23 cellular contexts compared by ENCODE assay signal in genomic region chr19:7475665-7476064, GRCh38. TPM values are rescaled to one million over a fixed set of nuclear protein-coding genes. Genes with fewer than 3 reads are reported as not detected.
A peak's percentile ranks its signal among the peaks of the same experiment; 100 is the strongest.
DNase-seq lines count a peak whose midpoint lies in the region; ATAC-seq, FAIRE-seq and TF ChIP-seq lines count a peak whose summit lies in the region.
"Had no signal": no experiment of that assay in that cellular context is flagged by ENCODE, and none has a peak within 500 bp of the region (broad histone marks: within the 10 kb centered on the region; RNA-seq: fewer than 3 reads in every experiment).

No MANE protein-coding gene starts in this region.

- WGBS in SK-N-SH (ENCODE audit: low lambda C conversion rate), result 100% methylated on average over 1 of the region's 6 CpGs
- 79% methylated on average over 5 of the region's 6 CpGs; no CpG with 5 or more reads in 1 of the 2 experiments for WGBS in H1 (ENCODE audit: extremely low coverage in 1 of 2, insufficient coverage in 1 of 2, insufficient read length in 1 of 2, insufficient replicate concordance in 2 of 2, low coverage in 1 of 2, low lambda C conversion rate in 2 of 2, missing lambda C conversion rate in 1 of 2), 2 experiments
- no CpG with 5 or more reads among the region's 6 CpGs for WGBS in trophoblast cell (ENCODE audit: extremely low coverage, insufficient coverage, insufficient read length)

- POLR2A ChIA-PET in SK-N-SH (lab: Yijun Ruan, JAX) (no interaction called here), RWPE1 (lab: Yijun Ruan, JAX; ENCODE audit: low non-redundant PET) (no interaction called here), H1 (lab: Charles Lee; ENCODE audit: partially characterized antibody) (interaction anchor here (1.4 to 1.5 kb wide), 2 partner anchors 29 to 34 kb away, joined by 3 to 4 read pairs; no protein-coding TSS in a partner anchor)

- peaks cover 0 to 6% of the 10 kb centered on the region in 2 experiments for H3K36me3 ChIP-seq in SK-N-SH (replicated peaks in 1 of 2; ENCODE audit: control insufficient read depth in 1 of 2, insufficient read depth in 2 of 2, low read length in 1 of 2)
- peaks cover 0 to 4% (median under 1%) of the 10 kb centered on the region in 4 experiments; a peak in 2 of 8 replicates for H3K36me3 ChIP-seq in H1 (ENCODE audit: control insufficient read depth in 2 of 4, insufficient read depth in 4 of 4, low read length in 3 of 4)
- H3K36me3 ChIP-seq in trophoblast cell (ENCODE audit: control insufficient read depth in 1 of 2, insufficient read depth in 2 of 2, low read length in 2 of 2), result peaks cover 32 to 33% of the 10 kb centered on the region in 2 experiments

- FAIRE-seq in H1 (lab: Jason Lieb, UNC), result no peak
- FAIRE-seq: GM12891 had no signal

- H3K4me1 Mint-ChIP-seq in endothelial cell (ENCODE audit: unreplicated experiment), result no peaks in the 10 kb centered on the region

- ATAC-seq in SK-N-SH treated with all-trans-retinoic acid at 6 μM for 48 hours (no peak), HG03565 (IDR thresholded peaks at IDR 0.05; ENCODE audit: unreplicated experiment) (no peak)
- ATAC-seq: CD8-positive, alpha-beta T cell; HCT116; Right ventricle myocardium inferior had no signal

- no peak for TF ChIP-seq EP300 in SK-N-SH (IDR thresholded peaks at IDR 0.05; ENCODE audit: borderline replicate concordance in 1 of 2, low read depth in 1 of 2, low read length in 1 of 2)
- TF ChIP-seq EP300 in H1 (IDR thresholded peaks at IDR 0.05; ENCODE audit: borderline replicate concordance in 1 of 2, low read depth in 2 of 2, low read length in 2 of 2), result no peak

- H3K23ac ChIP-seq in H1 (ENCODE audit: insufficient read length) (no peak overlapping the region), trophoblast cell (ENCODE audit: low read length) (no peak overlapping the region)

- no peak overlapping the region for H2BK120ac ChIP-seq in H1 (replicated peaks; ENCODE audit: low read depth, low read length)
- no peak overlapping the region for H2BK120ac ChIP-seq in trophoblast cell (ENCODE audit: insufficient read depth, low read length, poor library complexity)

- H2BK12ac ChIP-seq in H1 (ENCODE audit: low read depth, low read length) (no peak overlapping the region), trophoblast cell (ENCODE audit: low read length) (peak overlapping the region; percentile 12)

- H3K27me3 Mint-ChIP-seq in endothelial cell (ENCODE audit: unreplicated experiment), result peaks cover 8% of the 10 kb centered on the region

- no peak overlapping the region for H4K12ac ChIP-seq in trophoblast cell (ENCODE audit: low read depth, low read length)

- H2BK15ac ChIP-seq in H1 (ENCODE audit: low read length), result no peak overlapping the region

- H3K9ac ChIP-seq in SK-N-SH, result no peak overlapping the region
- no peak overlapping the region for H3K9ac ChIP-seq in H1 (replicated peaks in 1 of 4; ENCODE audit: extremely low read depth in 1 of 4, low read depth in 3 of 4, low read length in 3 of 4)
- H3K9ac ChIP-seq in trophoblast cell (ENCODE audit: low read length), result no peak overlapping the region

- H3K4me2 ChIP-seq in SK-N-SH (no peak overlapping the region), H1 (ENCODE audit: insufficient read depth in 1 of 2, low read depth in 2 of 2, low read length in 2 of 2) (no peak overlapping the region), trophoblast cell (ENCODE audit: low read length) (no peak overlapping the region)
- H3K4me2 ChIP-seq: BLaER1 treated with 17β-estradiol and CSF1 and Interleukin-3, amounts not matched to agents 10 nM and 100 nM had no signal

- H3K18ac ChIP-seq in H1 (ENCODE audit: extremely low read depth, low read length) (no peak overlapping the region), trophoblast cell (ENCODE audit: low read length) (no peak overlapping the region)

- no peak overlapping the region for H3K14ac ChIP-seq in H1 (ENCODE audit: insufficient read length)
- no peak overlapping the region for H3K14ac ChIP-seq in trophoblast cell (ENCODE audit: low read length)

- no peak for TF ChIP-seq POLR2A in H1 (IDR thresholded peaks at IDR 0.05; ENCODE audit: control extremely low read depth in 1 of 2, low read depth in 2 of 2, low read length in 2 of 2)

- H2AFZ ChIP-seq in SK-N-SH (ENCODE audit: low read depth) (no peak overlapping the region), H1 (ENCODE audit: low read length) (no peak overlapping the region), trophoblast cell (ENCODE audit: insufficient read depth, low read length, poor library complexity) (no peak overlapping the region)

- no peaks in the 10 kb centered on the region for H3K27me3 ChIP-seq in SK-N-SH (ENCODE audit: insufficient read depth)
- no peaks in the 10 kb centered on the region for H3K27me3 ChIP-seq in H1 (replicated peaks in 1 of 4; ENCODE audit: control insufficient read depth in 3 of 4, extremely low read depth in 1 of 4, insufficient read depth in 3 of 4, low read length in 3 of 4)
- H3K27me3 ChIP-seq in trophoblast cell (ENCODE audit: insufficient read depth, low read length), result no peaks in the 10 kb centered on the region
- H3K27me3 ChIP-seq: BLaER1 treated with 17β-estradiol and CSF1 and Interleukin-3, amounts not matched to agents 10 nM and 100 nM; Peyer's patch; SJSA1 had no signal

- H3K23me2 ChIP-seq in H1 (ENCODE audit: low read depth, low read length), result no peaks in the 10 kb centered on the region; the same call in 1 of the 2 replicates

- H3K9me3 Mint-ChIP-seq in endothelial cell (ENCODE audit: unreplicated experiment), result no peaks in the 10 kb centered on the region
- H3K9me3 Mint-ChIP-seq: CD8-positive, alpha-beta T cell had no signal

- TF ChIP-seq RAD21 in SK-N-SH (IDR thresholded peaks at IDR 0.05; ENCODE audit: low read length) (no peak), H1 (IDR thresholded peaks at IDR 0.05 in 1 of 2, conservative IDR thresholded peaks at IDR 0.05 in 1 of 2; ENCODE audit: low read depth in 2 of 2, low read length in 2 of 2) (no peak)

- H3K27ac Mint-ChIP-seq in endothelial cell (ENCODE audit: unreplicated experiment), result no peak overlapping the region

- no peak overlapping the region for H3K4ac ChIP-seq in H1 (replicated peaks; ENCODE audit: insufficient read length, low read depth, low read length)
- H3K4ac ChIP-seq in trophoblast cell (ENCODE audit: low read depth, low read length), result no peak overlapping the region

- H3K27ac ChIP-seq in SK-N-SH (ENCODE audit: low read depth in 2 of 2, low read length in 1 of 2) (no peak overlapping the region), RWPE1 (peak overlapping the region; percentile 60), H1 (ENCODE audit: low read depth, low read length) (no peak overlapping the region; the same call in 1 of the 2 replicates), trophoblast cell (ENCODE audit: low read depth, low read length) (no peak overlapping the region)
- H3K27ac ChIP-seq: 22Rv1, Peyer's patch, SJSA1 had no signal

- no peak overlapping the region for H2BK20ac ChIP-seq in H1 (ENCODE audit: low read length)

- H3K79me2 ChIP-seq in SK-N-SH (ENCODE audit: insufficient read depth), result no peaks in the 10 kb centered on the region
- no peaks in the 10 kb centered on the region for H3K79me2 ChIP-seq in H1 (ENCODE audit: control insufficient read depth in 1 of 2, insufficient read depth in 2 of 2, low read length in 2 of 2)
- peaks cover 5% of the 10 kb centered on the region for H3K79me2 ChIP-seq in trophoblast cell (ENCODE audit: control insufficient read depth, insufficient read depth, low read length, poor library complexity)

- H4K5ac ChIP-seq in H1 (ENCODE audit: insufficient read length, low read depth, low read length), result no peak overlapping the region

- H3K4me1 ChIP-seq in SK-N-SH (ENCODE audit: control insufficient read depth in 1 of 2, insufficient read depth in 2 of 2, low read depth in 1 of 2, low read length in 1 of 2) (peaks cover 0 to 14% of the 10 kb centered on the region in 2 experiments; a peak in 1 of 4 replicates), H1 (replicated peaks in 1 of 4; ENCODE audit: control insufficient read depth in 3 of 4, insufficient read depth in 4 of 4, low read length in 3 of 4) (peaks cover 0 to 3% (median 2%) of the 10 kb centered on the region in 4 experiments; a peak in 2 of 7 replicates), trophoblast cell (ENCODE audit: control insufficient read depth in 1 of 2, insufficient read depth in 2 of 2, low read length in 2 of 2) (peaks cover 21 to 27% of the 10 kb centered on the region in 2 experiments)
- H3K4me1 ChIP-seq: Peyer's patch, SJSA1 had no signal

- H3K9me3 ChIP-seq in SK-N-SH (no peaks in the 10 kb centered on the region), H1 (ENCODE audit: insufficient read depth in 2 of 2, low read depth in 1 of 2, low read length in 1 of 2) (no peaks in the 10 kb centered on the region), trophoblast cell (ENCODE audit: insufficient read depth, low read depth, low read length) (peaks cover 2% of the 10 kb centered on the region)
- H3K9me3 ChIP-seq: BLaER1 treated with 17β-estradiol and CSF1 and Interleukin-3, amounts not matched to agents 10 nM and 100 nM; Peyer's patch; SJSA1 had no signal

- TF ChIP-seq CTCF in SK-N-SH (IDR thresholded peaks at IDR 0.05) (no peak), RWPE1 (conservative IDR thresholded peaks at IDR 0.05; ENCODE audit: low read depth) (no peak), H1 (IDR thresholded peaks at IDR 0.05; ENCODE audit: control extremely low read depth in 1 of 3, insufficient read depth in 1 of 3, low read depth in 1 of 3, low read length in 3 of 3) (no peak), endothelial cell (IDR thresholded peaks at IDR 0.05; ENCODE audit: unreplicated experiment) (no peak)

- H4K20me1 ChIP-seq in SK-N-SH (ENCODE audit: insufficient read depth), result no peaks in the 10 kb centered on the region
- H4K20me1 ChIP-seq in H1 (replicated peaks in 1 of 2; ENCODE audit: control insufficient read depth in 1 of 2, insufficient read depth in 2 of 2, low read length in 2 of 2), result peaks cover 0 to 1% of the 10 kb centered on the region in 2 experiments

- DNase-seq in SK-N-SH, result peak; percentile 28
- no peak for DNase-seq in RWPE1 (ENCODE audit: low spot score)
- DNase-seq in H1 (ENCODE audit: low read depth in 1 of 2, low spot score in 2 of 2), result no peak
- DNase-seq in trophoblast cell, result no peak
- no peak for DNase-seq in endothelial cell (ENCODE audit: low spot score)
- DNase-seq in T-helper 9 cell, result no peak
- DNase-seq: CD8-positive, alpha-beta T cell; DND-41; GOT3; NCI-H1694; NCI-H2081; NCI-H2171; NCI-H524 treated with DMSO at 0.1 percent for 48 hours; NCI-H82 had no signal

- H4K91ac ChIP-seq in H1 (replicated peaks; ENCODE audit: insufficient read length, low read length), result no peak overlapping the region
- H4K91ac ChIP-seq in trophoblast cell (ENCODE audit: low read depth, low read length), result peak overlapping the region; percentile 15

- no peak overlapping the region for H2BK5ac ChIP-seq in H1 (ENCODE audit: low read depth, low read length)
- no peak overlapping the region for H2BK5ac ChIP-seq in trophoblast cell (ENCODE audit: low read depth, low read length, poor library complexity)

- CTCF ChIA-PET in SK-N-SH (lab: Yijun Ruan, JAX) (interaction anchor here (1.0 to 1.6 kb wide), 2 partner anchors 21 to 121 kb away, joined by 3 to 4 read pairs; no protein-coding TSS in a partner anchor), RWPE1 (lab: Yijun Ruan, JAX) (no interaction called here), H1 (lab: Charles Lee; ENCODE audit: partially characterized antibody) (interaction anchor here (0.7 to 2.9 kb wide), 4 partner anchors 9 to 263 kb away, joined by 3 to 12 read pairs (median 4); a partner anchor contains a TSS)

- peaks cover 11% of the 10 kb centered on the region for H3K36me3 Mint-ChIP-seq in endothelial cell (ENCODE audit: low read depth, unreplicated experiment)

- H3K79me1 ChIP-seq in H1 (ENCODE audit: low read depth, low read length), result no peaks in the 10 kb centered on the region
- H3K79me1 ChIP-seq in trophoblast cell (ENCODE audit: low read length), result peaks cover 35% of the 10 kb centered on the region

- no peaks in the 10 kb centered on the region for H3K9me2 ChIP-seq in SK-N-SH

- H2AK5ac ChIP-seq in H1 (ENCODE audit: low read depth, low read length) (no peak overlapping the region), trophoblast cell (ENCODE audit: low read length) (no peak overlapping the region)

- H4K8ac ChIP-seq in H1 (ENCODE audit: extremely low read depth, insufficient read depth, low read length) (no peak overlapping the region; the same call in 1 of the 2 replicates), trophoblast cell (ENCODE audit: low read depth, low read length) (no peak overlapping the region)

- no peak overlapping the region for H3K56ac ChIP-seq in H1 (replicated peaks; ENCODE audit: insufficient read length, low read depth, low read length)

- H3K4me3 Mint-ChIP-seq in endothelial cell (ENCODE audit: unreplicated experiment), result no peak overlapping the region
- H3K4me3 Mint-ChIP-seq: CD8-positive, alpha-beta T cell had no signal

- no peaks in the 10 kb centered on the region for H3F3A ChIP-seq in SK-N-SH (replicated peaks; ENCODE audit: insufficient read depth)

- H3K4me3 ChIP-seq in SK-N-SH (ENCODE audit: low read depth in 2 of 2, low read length in 1 of 2), result no peak overlapping the region
- H3K4me3 ChIP-seq in H1 (ENCODE audit: extremely low read depth in 1 of 4, insufficient read depth in 2 of 4, low read depth in 3 of 4, low read length in 4 of 4), result no peak overlapping the region
- no peak overlapping the region for H3K4me3 ChIP-seq in trophoblast cell (ENCODE audit: low read depth, low read length)
- H3K4me3 ChIP-seq: BLaER1 treated with 17β-estradiol and CSF1 and Interleukin-3, amounts not matched to agents 10 nM and 100 nM; Peyer's patch; SJSA1 had no signal

RNA-seq across cellular contexts. Expression of gene PEX11G, which starts 13.2 kb away (rescaled TPM):
- polyA plus RNA-seq in SK-N-SH (2012; rRNA removed) (6.1 and 6.4 TPM in 2 replicates), H1 (2011; rRNA removed) (4.3 and 5.3 TPM in 2 replicates)
- polyA plus RNA-seq in SK-N-SH (2012; cell fraction: cytosol; rRNA removed), result 3.9 and 5.3 TPM in 2 replicates
- polyA plus RNA-seq in SK-N-SH (2012; cell fraction: nucleus; rRNA removed), result 5.7 and 8.6 TPM in 2 replicates
- 1.8 and 2.1 TPM in 2 replicates for total RNA-seq in H1 (2021; fragmentation: NEBNext Ultra II Directional; extraction: Animal tissue kit (Norgen Biotek cat#: 25700))
- polyA plus RNA-seq in H1 (2011; cell fraction: cytosol; rRNA removed), result 5.6 TPM
- 3.9 TPM for polyA plus RNA-seq in H1 (2011; cell fraction: nucleus; rRNA removed)
- 1.4 to 4.6 TPM (median 3.1 TPM) in 4 replicates for polyA plus RNA-seq in H1 (2012, experiment 1 of 2)
- 2.7 TPM for polyA plus RNA-seq in H1 (2012, experiment 2 of 2)
- 1.4 TPM for polyA plus RNA-seq in H1 (2013, experiment 1 of 2)
- polyA plus RNA-seq in H1 (2013, experiment 2 of 2), result 1.7 TPM
- polyA minus RNA-seq in H1 (2011; rRNA and poly(A)+ RNA removed), result 0.44 and 0.90 TPM in 2 replicates
- polyA minus RNA-seq in H1 (2011; cell fraction: cytosol; rRNA and poly(A)+ RNA removed), result 1.7 TPM
- 1.4 TPM for polyA minus RNA-seq in H1 (2011; cell fraction: nucleus; rRNA and poly(A)+ RNA removed)
- 0.92 and 0.94 TPM in 2 replicates for polyA plus RNA-seq in trophoblast cell (2013)
- 3.8 TPM for total RNA-seq in endothelial cell (ENCODE audit: unreplicated experiment)
- total RNA-seq: CD8-positive, alpha-beta T cell had no signal

RNA-seq across cellular contexts. Expression of gene ZNF358, which starts 40.2 kb away (rescaled TPM):
- polyA plus RNA-seq in SK-N-SH (2012; rRNA removed), result 29.7 and 49.3 TPM in 2 replicates
- polyA plus RNA-seq in SK-N-SH (2012; cell fraction: cytosol; rRNA removed), result 21.6 and 32.0 TPM in 2 replicates
- polyA plus RNA-seq in SK-N-SH (2012; cell fraction: nucleus; rRNA removed), result 28.1 and 53.6 TPM in 2 replicates
- 40.0 and 44.0 TPM in 2 replicates for total RNA-seq in H1 (2021; fragmentation: NEBNext Ultra II Directional; extraction: Animal tissue kit (Norgen Biotek cat#: 25700))
- polyA plus RNA-seq in H1 (2011; rRNA removed), result 60.3 and 117 TPM in 2 replicates
- polyA plus RNA-seq in H1 (2011; cell fraction: cytosol; rRNA removed), result 39.7 TPM
- polyA plus RNA-seq in H1 (2011; cell fraction: nucleus; rRNA removed), result 48.1 TPM
- 34.2 to 38.8 TPM (median 38.1 TPM) in 4 replicates for polyA plus RNA-seq in H1 (2012, experiment 1 of 2)
- 37.1 TPM for polyA plus RNA-seq in H1 (2012, experiment 2 of 2)
- polyA plus RNA-seq in H1 (2013, experiment 1 of 2), result 43.9 TPM
- 44.5 TPM for polyA plus RNA-seq in H1 (2013, experiment 2 of 2)
- polyA minus RNA-seq in H1 (2011; rRNA and poly(A)+ RNA removed), result 15.6 and 24.3 TPM in 2 replicates
- 34.9 TPM for polyA minus RNA-seq in H1 (2011; cell fraction: cytosol; rRNA and poly(A)+ RNA removed)
- 19.2 TPM for polyA minus RNA-seq in H1 (2011; cell fraction: nucleus; rRNA and poly(A)+ RNA removed)
- polyA plus RNA-seq in trophoblast cell (2013), result 94.3 and 106 TPM in 2 replicates
- total RNA-seq in endothelial cell (ENCODE audit: unreplicated experiment), result 87.4 TPM

RNA-seq across cellular contexts. Expression of gene MCOLN1, which starts 46.8 kb away (rescaled TPM):
- 28.4 and 28.9 TPM in 2 replicates for polyA plus RNA-seq in SK-N-SH (2012; rRNA removed)
- 10.6 and 12.9 TPM in 2 replicates for polyA plus RNA-seq in SK-N-SH (2012; cell fraction: cytosol; rRNA removed)
- polyA plus RNA-seq in SK-N-SH (2012; cell fraction: nucleus; rRNA removed), result 65.9 and 69.2 TPM in 2 replicates
- total RNA-seq in H1 (2021; fragmentation: NEBNext Ultra II Directional; extraction: Animal tissue kit (Norgen Biotek cat#: 25700)), result 15.8 and 19.1 TPM in 2 replicates
- 40.0 and 42.8 TPM in 2 replicates for polyA plus RNA-seq in H1 (2011; rRNA removed)
- 26.0 TPM for polyA plus RNA-seq in H1 (2011; cell fraction: cytosol; rRNA removed)
- 71.1 TPM for polyA plus RNA-seq in H1 (2011; cell fraction: nucleus; rRNA removed)
- polyA plus RNA-seq in H1 (2012, experiment 1 of 2), result 16.2 to 22.1 TPM (median 19.4 TPM) in 4 replicates
- polyA plus RNA-seq in H1 (2012, experiment 2 of 2), result 24.5 TPM
- 18.1 TPM for polyA plus RNA-seq in H1 (2013, experiment 1 of 2)
- 18.1 TPM for polyA plus RNA-seq in H1 (2013, experiment 2 of 2)
- polyA minus RNA-seq in H1 (2011; rRNA and poly(A)+ RNA removed), result 32.4 and 35.1 TPM in 2 replicates
- 19.8 TPM for polyA minus RNA-seq in H1 (2011; cell fraction: cytosol; rRNA and poly(A)+ RNA removed)
- 22.5 TPM for polyA minus RNA-seq in H1 (2011; cell fraction: nucleus; rRNA and poly(A)+ RNA removed)
- polyA plus RNA-seq in trophoblast cell (2013), result 26.7 and 29.7 TPM in 2 replicates
- total RNA-seq in endothelial cell (ENCODE audit: unreplicated experiment), result 24.2 TPM

RNA-seq across cellular contexts. Expression of gene PNPLA6, which starts 59.9 kb away (rescaled TPM):
- polyA plus RNA-seq in SK-N-SH (2012; rRNA removed) (40.5 and 90.5 TPM in 2 replicates), H1 (2011; rRNA removed) (55.1 and 121 TPM in 2 replicates)
- polyA plus RNA-seq in SK-N-SH (2012; cell fraction: cytosol; rRNA removed), result 24.6 and 35.9 TPM in 2 replicates
- polyA plus RNA-seq in SK-N-SH (2012; cell fraction: nucleus; rRNA removed), result 203 and 312 TPM in 2 replicates
- total RNA-seq in H1 (2021; fragmentation: NEBNext Ultra II Directional; extraction: Animal tissue kit (Norgen Biotek cat#: 25700)), result 121 and 123 TPM in 2 replicates
- 59.0 TPM for polyA plus RNA-seq in H1 (2011; cell fraction: cytosol; rRNA removed)
- 207 TPM for polyA plus RNA-seq in H1 (2011; cell fraction: nucleus; rRNA removed)
- polyA plus RNA-seq in H1 (2012, experiment 1 of 2), result 77.9 to 117 TPM (median 110 TPM) in 4 replicates
- polyA plus RNA-seq in H1 (2012, experiment 2 of 2), result 119 TPM
- 101 TPM for polyA plus RNA-seq in H1 (2013, experiment 1 of 2)
- polyA plus RNA-seq in H1 (2013, experiment 2 of 2), result 100 TPM
- polyA minus RNA-seq in H1 (2011; rRNA and poly(A)+ RNA removed), result 48.4 and 57.9 TPM in 2 replicates
- 93.0 TPM for polyA minus RNA-seq in H1 (2011; cell fraction: cytosol; rRNA and poly(A)+ RNA removed)
- 92.4 TPM for polyA minus RNA-seq in H1 (2011; cell fraction: nucleus; rRNA and poly(A)+ RNA removed)
- 73.4 and 78.6 TPM in 2 replicates for polyA plus RNA-seq in trophoblast cell (2013)
- 129 TPM for total RNA-seq in endothelial cell (ENCODE audit: unreplicated experiment)

Comparison
In these comparisons a context has a peak if more than half of its experiments do, and no peak if none do; other contexts are left out.
1. Of the 17 proteins assayed by ChIP-seq in both H1 and SK-N-SH: peak only in H1: POLR2AphosphoS5; only in SK-N-SH: none; in both: none; in neither: 16.